Comparison of ENCODE assay signal across 19 cellular contexts in the genomic region with DNA sequence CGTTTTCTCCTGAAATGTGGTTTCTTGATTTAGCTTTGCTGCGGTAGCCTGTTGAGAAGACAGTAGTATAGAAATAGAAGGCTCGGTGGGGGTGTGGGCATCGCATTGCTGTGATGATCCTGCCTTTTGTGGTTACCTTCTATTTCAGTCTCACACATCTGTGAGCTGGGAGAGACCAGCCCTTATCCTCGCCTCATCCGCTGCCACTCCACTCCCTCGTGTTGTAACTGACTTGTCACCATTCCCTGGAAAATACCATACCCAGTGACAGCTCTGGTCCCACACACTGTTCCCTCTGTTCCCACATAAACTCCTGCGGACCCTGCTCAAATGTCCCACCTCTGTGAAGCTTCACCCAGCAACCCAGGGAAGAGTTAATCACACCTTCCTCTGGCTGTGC.
DNase-seq lines count a peak whose midpoint lies in the region; ATAC-seq and TF ChIP-seq lines count a peak whose summit lies in the region.
"Had no signal": no experiment of that assay in that cellular context is flagged by ENCODE, and none has a peak within 500 bp of the region (broad histone marks: within the 10 kb centered on the region; RNA-seq: fewer than 3 reads in every experiment).

No MANE protein-coding gene starts in this region.

- no peaks in the 10 kb centered on the region for H3K27me3 ChIP-seq in BLaER1
- no peaks in the 10 kb centered on the region for H3K27me3 ChIP-seq in right atrium auricular region
- H3K27me3 ChIP-seq in MG63, result no peaks in the 10 kb centered on the region

- DNase-seq in Right ventricle myocardium superior, result peak; percentile 51
- no peak for DNase-seq in right atrium auricular region (ENCODE audit: low spot score)
- peak; percentile 53 for DNase-seq in occipital lobe (lab: John Stamatoyannopoulos, UW)
- no peak for DNase-seq in NCI-H748 (lab: John Stamatoyannopoulos, UW; ENCODE audit: unreplicated experiment)
- no peak for DNase-seq in MG63
- DNase-seq in stimulated activated CD4-positive, alpha-beta T cell treated with anti-CD3 and anti-CD28 coated beads, Interleukin-2, amount 100 ng/mL, for 48 hours, result no peak
- DNase-seq: CD4-positive, CD25-positive, alpha-beta regulatory T cell; COR-L47; H7; HFFc6; KG1; NCI-H1930; NCI-H345; NCI-H526; SHP77 had no signal

- no peaks in the 10 kb centered on the region for H3K36me3 ChIP-seq in BLaER1
- no peaks in the 10 kb centered on the region for H3K36me3 ChIP-seq in right atrium auricular region
- H3K36me3 ChIP-seq in MG63, result no peaks in the 10 kb centered on the region

- intact Hi-C loops in Right ventricle myocardium superior (cut with DNase I), result no loop called here

- peak overlapping the region; percentile 93 for H3K4me2 ChIP-seq in BLaER1

- H3K4me3 ChIP-seq in BLaER1 (peak overlapping the region; percentile 42; the same call in 1 of the 2 replicates), right atrium auricular region (no peak overlapping the region), MG63 (no peak overlapping the region)

- no peak for TF ChIP-seq CTCF in right atrium auricular region (IDR thresholded peaks at IDR 0.05)

- H3K27ac ChIP-seq in BLaER1 (peak overlapping the region; percentile 65; the same call in 1 of the 2 replicates), right atrium auricular region (peak overlapping the region; percentile 73 to 86)
- H3K27ac ChIP-seq: 22Rv1 had no signal

- peak overlapping the region; percentile 28; the same call in 1 of the 2 replicates for H3K9ac ChIP-seq in BLaER1

- ATAC-seq in Right ventricle myocardium superior (ENCODE audit: poor library complexity) (peak; percentile 90), HG02970 (IDR thresholded peaks at IDR 0.05; ENCODE audit: low FRiP score, unreplicated experiment) (no peak)
- ATAC-seq: Panc1 had no signal

- peaks cover 68% of the 10 kb centered on the region for H3K4me1 ChIP-seq in BLaER1
- H3K4me1 ChIP-seq in right atrium auricular region, result peaks cover 0 to 8% of the 10 kb centered on the region in 2 donors

- peaks cover 38% of the 10 kb centered on the region for H3K9me3 ChIP-seq in BLaER1
- no peaks in the 10 kb centered on the region for H3K9me3 ChIP-seq in right atrium auricular region
- H3K9me3 ChIP-seq in MG63, result no peaks in the 10 kb centered on the region

- no peaks in the 10 kb centered on the region for H4K20me1 ChIP-seq in BLaER1

Comparison
In these comparisons a context has a peak if more than half of its experiments do, and no peak if none do; other contexts are left out.
1. DNase-seq: peak in Right ventricle myocardium superior (single experiment) and occipital lobe (single experiment); none in right atrium auricular region (single experiment), NCI-H748 (single experiment), MG63 (single experiment) and stimulated activated CD4-positive, alpha-beta T cell treated with anti-CD3 and anti-CD28 coated beads, Interleukin-2, amount 100 ng/mL, for 48 hours (0 of 2).